8 cellular contexts compared by ENCODE assay signal in genomic region chr2:53202063-53202462, GRCh38.
DNase-seq lines count a peak whose midpoint lies in the region; ATAC-seq and TF ChIP-seq lines count a peak whose summit lies in the region.

No MANE protein-coding gene starts in this region.

- H3F3A ChIP-seq in neural progenitor cell (ENCODE audit: low read depth), result no peaks in the 10 kb centered on the region

- DNase-seq in ELR (ENCODE audit: low read depth) (peak; percentile 75), NCI-H226 (peak; percentile 83), choroid plexus epithelial cell (ENCODE audit: low read depth) (peak; percentile 79), neural progenitor cell (ENCODE audit: low spot score) (no peak), COLO668 (lab: John Stamatoyannopoulos, UW; ENCODE audit: unreplicated experiment) (no peak), type B pancreatic cell (ENCODE audit: extremely low spot score, unreplicated experiment) (no peak), GM10248 (ENCODE audit: extremely low spot score) (no peak)

- H3K36me3 Mint-ChIP-seq in neural progenitor cell (no peaks in the 10 kb centered on the region), type B pancreatic cell (no peaks in the 10 kb centered on the region)

- POLR2A ChIA-PET in GM10248 (lab: Yijun Ruan, JAX), result no interaction called here

- H3K4me2 ChIP-seq in neural progenitor cell, result no peak overlapping the region

- no peaks in the 10 kb centered on the region for H3K27me3 ChIP-seq in neural progenitor cell

- H2AFZ ChIP-seq in neural progenitor cell (replicated peaks), result no peak overlapping the region

- H3K9ac ChIP-seq in neural progenitor cell, result no peak overlapping the region

- H3K27ac Mint-ChIP-seq in neural progenitor cell, result no peak overlapping the region
- no peak overlapping the region for H3K27ac Mint-ChIP-seq in type B pancreatic cell

- no peaks in the 10 kb centered on the region for H3K36me3 ChIP-seq in neural progenitor cell

- no peaks in the 10 kb centered on the region for H3K4me1 Mint-ChIP-seq in neural progenitor cell
- peaks cover 21% of the 10 kb centered on the region for H3K4me1 Mint-ChIP-seq in type B pancreatic cell (ENCODE audit: unreplicated experiment)

- peak; percentile 34 for TF ChIP-seq CTCF in choroid plexus epithelial cell (conservative IDR thresholded peaks at IDR 0.05; ENCODE audit: low read depth, low read length)
- peak; percentile 5 for TF ChIP-seq CTCF in neural progenitor cell (IDR thresholded peaks at IDR 0.05)
- TF ChIP-seq CTCF in type B pancreatic cell (conservative IDR thresholded peaks at IDR 0.05), result no peak
- no peak for TF ChIP-seq CTCF in GM10248 (IDR thresholded peaks at IDR 0.05; ENCODE audit: control extremely low read depth, extremely low read depth, low read depth, missing control alignments)

- H3K4me3 Mint-ChIP-seq in neural progenitor cell (no peak overlapping the region), type B pancreatic cell (no peak overlapping the region)

- H4K20me1 ChIP-seq in neural progenitor cell (ENCODE audit: low read depth), result no peaks in the 10 kb centered on the region

- H3K27ac ChIP-seq in neural progenitor cell, result no peak overlapping the region

- no peak for ATAC-seq in HG03196 (IDR thresholded peaks at IDR 0.05; ENCODE audit: unreplicated experiment)

- H3K79me2 ChIP-seq in neural progenitor cell (ENCODE audit: low read depth), result no peaks in the 10 kb centered on the region

- no peaks in the 10 kb centered on the region for H3K9me3 ChIP-seq in neural progenitor cell (ENCODE audit: low read depth)

- H3K4me1 ChIP-seq in neural progenitor cell, result peaks cover 5% of the 10 kb centered on the region

- H3K9me3 Mint-ChIP-seq in neural progenitor cell (no peaks in the 10 kb centered on the region), type B pancreatic cell (no peaks in the 10 kb centered on the region)

- CTCF ChIA-PET in GM10248 (lab: Yijun Ruan, JAX), result no interaction called here

- no peak overlapping the region for H3K4me3 ChIP-seq in choroid plexus epithelial cell (ENCODE audit: low read depth, low read length)
- H3K4me3 ChIP-seq in neural progenitor cell, result no peak overlapping the region

- H3K27me3 Mint-ChIP-seq in neural progenitor cell (ENCODE audit: insufficient read depth, low read depth) (no peaks in the 10 kb centered on the region), type B pancreatic cell (peaks cover 6% of the 10 kb centered on the region)

Comparison
In these comparisons a context has a peak if more than half of its experiments do, and no peak if none do; other contexts are left out.
1. DNase-seq: peak in ELR (single experiment), NCI-H226 (single experiment) and choroid plexus epithelial cell (single experiment); none in neural progenitor cell (single experiment), COLO668 (single experiment), type B pancreatic cell (single experiment) and GM10248 (single experiment).
2. CTCF ChIP-seq: peak in choroid plexus epithelial cell (single experiment) and neural progenitor cell (single experiment); none in type B pancreatic cell (single experiment) and GM10248 (single experiment).